31 cellular contexts compared by ENCODE assay signal in genomic region chr10:26212511-26212910, GRCh38. TPM values are rescaled to one million over a fixed set of nuclear protein-coding genes. Genes with fewer than 3 reads are reported as not detected.
"Had no signal": no experiment of that assay in that cellular context is flagged by ENCODE, and none has a peak within 500 bp of the region (broad histone marks: within the 10 kb centered on the region; RNA-seq: fewer than 3 reads in every experiment).

No MANE protein-coding gene starts in this region.

- ATAC-seq: activated CD4-positive, alpha-beta T cell treated with anti-CD3 and anti-CD28 coated beads for 36 hours; activated T-helper 17 cell treated with anti-CD3 and anti-CD28 coated beads, Interleukin-2, amount 50 U/mL, for 72 hours; Right ventricle myocardium inferior had no signal

- H3K9me3 Mint-ChIP-seq: activated CD4-positive, alpha-beta memory T cell treated with anti-CD3 and anti-CD28 coated beads, Interleukin-2, amount 10 ng/mL, durations not matched to agents 7 days and 5 days; activated naive CD4-positive, alpha-beta T cell treated with anti-CD3 and anti-CD28 coated beads for 36 hours had no signal

- H3K27ac Mint-ChIP-seq: activated CD4-positive, alpha-beta memory T cell treated with anti-CD3 and anti-CD28 coated beads, Interleukin-2, amount 10 ng/mL, durations not matched to agents 7 days and 5 days; activated CD4-positive, alpha-beta T cell treated with anti-CD3 and anti-CD28 coated beads for 36 hours; activated naive CD4-positive, alpha-beta T cell treated with anti-CD3 and anti-CD28 coated beads for 36 hours; activated naive CD8-positive, alpha-beta T cell; activated T-helper 17 cell treated with anti-CD3 and anti-CD28 coated beads, Interleukin-2, amount 50 U/mL, for 72 hours had no signal

- H3K36me3 Mint-ChIP-seq: activated naive CD8-positive, alpha-beta T cell had no signal

- H3K9me2 ChIP-seq: SK-N-SH had no signal

- H3K4me2 ChIP-seq: SK-N-SH had no signal

- H3K9ac ChIP-seq: SK-N-SH had no signal

- H3K4me3 Mint-ChIP-seq: activated CD4-positive, alpha-beta memory T cell treated with anti-CD3 and anti-CD28 coated beads, Interleukin-2, amount 10 ng/mL, durations not matched to agents 7 days and 5 days; activated CD4-positive, alpha-beta T cell treated with anti-CD3 and anti-CD28 coated beads for 36 hours; activated naive CD4-positive, alpha-beta T cell treated with anti-CD3 and anti-CD28 coated beads for 36 hours; activated naive CD8-positive, alpha-beta T cell; activated T-helper 17 cell treated with anti-CD3 and anti-CD28 coated beads, Interleukin-2, amount 50 U/mL, for 72 hours had no signal

- H3K9me3 ChIP-seq: SK-N-SH had no signal

- DNase-seq: activated CD4-positive, alpha-beta memory T cell treated with anti-CD3 and anti-CD28 coated beads, Interleukin-2, amount 10 ng/mL, durations not matched to agents 7 days and 5 days; activated CD4-positive, alpha-beta T cell treated with anti-CD3 and anti-CD28 coated beads, Interleukin-2, amount 50 U/mL, for 1 hour; activated gamma-delta T cell; activated naive CD4-positive, alpha-beta T cell treated with anti-CD3 and anti-CD28 coated beads for 36 hours; activated T-cell treated with anti-CD3 and anti-CD28 coated beads for 4 hours; activated T-cell treated with anti-CD3 and anti-CD28 coated beads, Interleukin-2, amount 50 U/mL, for 48 hours; amygdala; brain microvascular endothelial cell; Kasumi-1; NCI-H1048; NCI-H146; NCI-H187 treated with DMSO at 0.1 percent for 48 hours; NCI-H2081 treated with DMSO at 0.1 percent for 48 hours; NCI-H2171 treated with DMSO at 0.1 percent for 48 hours; NCI-H226; NCI-H526; NCI-H774; RPMI8226; T-helper 1 cell had no signal

- H3K4me1 Mint-ChIP-seq: activated T-helper 17 cell treated with anti-CD3 and anti-CD28 coated beads, Interleukin-2, amount 50 U/mL, for 72 hours had no signal

- H3K27ac ChIP-seq: brain microvascular endothelial cell, VCaP had no signal

- H3K36me3 ChIP-seq: brain microvascular endothelial cell had no signal

RNA-seq across cellular contexts. Expression of gene GAD2, which starts 4.1 kb away (rescaled TPM):
- total RNA-seq: activated CD4-positive, alpha-beta memory T cell treated with anti-CD3 and anti-CD28 coated beads, Interleukin-2, amount 10 ng/mL, durations not matched to agents 7 days and 5 days; activated CD4-positive, alpha-beta T cell treated with anti-CD3 and anti-CD28 coated beads for 36 hours; activated CD8-positive, alpha-beta memory T cell treated with anti-CD3 and anti-CD28 coated beads for 36 hours; activated naive CD4-positive, alpha-beta T cell treated with anti-CD3 and anti-CD28 coated beads for 36 hours; activated T-helper 17 cell treated with anti-CD3 and anti-CD28 coated beads, Interleukin-2, amount 50 U/mL, for 72 hours; cardiac septum; M059J; NCI-H460; OCI-LY7; Right ventricle myocardium inferior; T-helper 2 cell treated with Interferon-gamma antibody and Interleukin-4, amounts not matched to agents 100 ng/mL and 5 ng/mL, for 36 hours had no signal
- polyA plus RNA-seq: SK-N-SH had no signal
